ENCODE assay signal across 24 cellular contexts in genomic region chr3:150140614-150141321, GRCh38.
A peak's percentile ranks its signal among the peaks of the same experiment; 100 is the strongest.
DNase-seq lines count a peak whose midpoint lies in the region; ATAC-seq, FAIRE-seq and TF ChIP-seq lines count a peak whose summit lies in the region.
"Had no signal": no experiment of that assay in that cellular context is flagged by ENCODE, and none has a peak within 500 bp of the region (broad histone marks: within the 10 kb centered on the region; RNA-seq: fewer than 3 reads in every experiment).

No MANE protein-coding gene starts in this region.

- H3K56ac ChIP-seq in IMR-90 (ENCODE audit: extremely low read depth, insufficient read depth, low read length): no peak overlapping the region

- 0 out of 2 replicates have a peak, but pooled peaks cover 7% of the 10 kb centered on the region for H3K9me1 ChIP-seq in IMR-90 (ENCODE audit: insufficient read depth, low read length)

- no peak overlapping the region for H2BK12ac ChIP-seq in neuronal stem cell (ENCODE audit: low read length)

- H4K8ac ChIP-seq in IMR-90 (ENCODE audit: low read depth in 2 of 2, low read length in 2 of 2) (peak overlapping the region in 1 of 2 experiments; percentile 21; a peak in 1 of 4 replicates), neuronal stem cell (ENCODE audit: low read depth, low read length) (no peak overlapping the region)

- H3K18ac ChIP-seq in IMR-90 (ENCODE audit: low read depth, low read length): no peak overlapping the region
- H3K18ac ChIP-seq in neuronal stem cell (ENCODE audit: low read length): no peak overlapping the region

- peak overlapping the region; percentile 6; the same call in 1 of the 2 replicates for H4K91ac ChIP-seq in IMR-90 (ENCODE audit: insufficient read depth, low read depth, low read length)
- no peak overlapping the region for H4K91ac ChIP-seq in neuronal stem cell (ENCODE audit: low read depth, low read length, poor library complexity)

- H2AFZ ChIP-seq in IMR-90 (replicated peaks; ENCODE audit: low read length, poor library complexity) (peak overlapping the region; percentile 14), neuronal stem cell (ENCODE audit: low read length) (peak overlapping the region; percentile 47)

- H3K4me2 ChIP-seq in IMR-90 (ENCODE audit: low read depth, low read length) (no peak overlapping the region), neuronal stem cell (ENCODE audit: insufficient read depth, low read length, poor library complexity, severe bottlenecking) (no peak overlapping the region)

- TF ChIP-seq RAD21 in IMR-90 (IDR thresholded peaks at IDR 0.05; ENCODE audit: low read length): no peak

- no peak overlapping the region for H3K23ac ChIP-seq in IMR-90 (ENCODE audit: low read depth, low read length)
- H3K23ac ChIP-seq in neuronal stem cell (ENCODE audit: low read depth, low read length, poor library complexity): no peak overlapping the region

- no peaks in the 10 kb centered on the region for H3K9me3 ChIP-seq in IMR-90 (ENCODE audit: control insufficient read depth, insufficient read depth, low read length)
- no peaks in the 10 kb centered on the region for H3K9me3 ChIP-seq in neuronal stem cell (replicated peaks in 1 of 2; ENCODE audit: control insufficient read depth in 2 of 2, insufficient read depth in 1 of 2, low read depth in 1 of 2, low read length in 2 of 2)
- H3K9me3 ChIP-seq: HAP-1 had no signal

- H3K27ac ChIP-seq in C4-2B (peak overlapping the region; percentile 1; the same call in 1 of the 2 replicates), IMR-90 (ENCODE audit: insufficient read depth, low read length) (no peak overlapping the region), neuronal stem cell (replicated peaks; ENCODE audit: low read length) (no peak overlapping the region)

- H3K36me3 ChIP-seq in IMR-90 (ENCODE audit: control insufficient read depth, insufficient read depth, low read length) (no peaks in the 10 kb centered on the region), bronchial epithelial cell (ENCODE audit: control insufficient read depth, insufficient read depth, low read length) (no peaks in the 10 kb centered on the region), neuronal stem cell (replicated peaks in 1 of 2; ENCODE audit: control insufficient read depth in 2 of 2, insufficient read depth in 2 of 2, low read length in 2 of 2) (no peaks in the 10 kb centered on the region)
- H3K36me3 ChIP-seq: HAP-1 had no signal

- in situ Hi-C loops in IMR-90 (cut with MboI; ENCODE audit: low sequenced_read_pairs): no loop called here

- H4K5ac ChIP-seq in IMR-90 (ENCODE audit: low read depth, low read length): no peak overlapping the region; the same call in 1 of the 2 replicates

- H2AK9ac ChIP-seq in IMR-90 (replicated peaks; ENCODE audit: low read depth, low read length, poor library complexity): no peak overlapping the region

- no peak for DNase-seq in IMR-90
- DNase-seq in bronchial epithelial cell (ENCODE audit: low read depth): no peak
- no peak for DNase-seq in neuronal stem cell (ENCODE audit: low spot score)
- DNase-seq in activated T-cell treated with anti-CD3 and anti-CD28 coated beads, Interleukin-2, amount 50 U/mL, for 48 hours: no peak
- no peak for DNase-seq in NCI-H2029 treated with DMSO at 0.1 percent for 48 hours (lab: John Stamatoyannopoulos, UW)
- no peak for DNase-seq in iPS-NIHi7 (ENCODE audit: extremely low spot score)
- no peak for DNase-seq in stimulated activated naive CD8-positive, alpha-beta T cell treated with anti-CD3 and anti-CD28 coated beads, Interleukin-15, Interleukin-2, amounts not matched to agents 100 U/mL and 50 U/mL, for 24 hours
- DNase-seq: Calu3; CD8-positive, alpha-beta memory T cell; DMS79 treated with DMSO at 0.1 percent for 48 hours; Karpas-422; NCI-H1092 treated with DMSO at 0.1 percent for 48 hours; NCI-H1436; NCI-H187; NCI-H446; NCI-H526; NCI-H82; NK-92 treated with Interleukin-12 subunit alpha and Interleukin-12 subunit beta, amount 100 ng/mL, for 24 hours; Right ventricle myocardium superior; RPMI8226; T-cell had no signal

- dilution Hi-C loops in IMR-90 (cut with HindIII; ENCODE audit: low sequenced_read_pairs, unreplicated experiment): no loop called here

- H2BK20ac ChIP-seq in IMR-90 (ENCODE audit: low read depth, low read length): 0 out of 2 replicates have a peak overlapping the region, but pooled peaks have one; percentile 4

- H2AK5ac ChIP-seq in IMR-90 (ENCODE audit: low read depth, low read length) (peak overlapping the region; percentile 51; the same call in 1 of the 2 replicates), neuronal stem cell (ENCODE audit: low read depth, low read length) (no peak overlapping the region)

- H2BK120ac ChIP-seq in IMR-90 (ENCODE audit: low read depth, low read length) (0 out of 2 replicates have a peak overlapping the region, but pooled peaks have one; percentile 15), neuronal stem cell (ENCODE audit: low read depth, low read length) (no peak overlapping the region)

- H3K79me1 ChIP-seq in IMR-90 (ENCODE audit: low read depth in 1 of 2, low read length in 2 of 2) (no peaks in the 10 kb centered on the region), neuronal stem cell (ENCODE audit: low read depth, low read length) (no peaks in the 10 kb centered on the region)

- H2BK15ac ChIP-seq in IMR-90 (ENCODE audit: low read depth, low read length): no peak overlapping the region; the same call in 1 of the 3 replicates
- H2BK15ac ChIP-seq in neuronal stem cell (ENCODE audit: low read length): no peak overlapping the region

- H3K14ac ChIP-seq in IMR-90 (replicated peaks; ENCODE audit: low read depth, low read length) (no peak overlapping the region), neuronal stem cell (ENCODE audit: low read length) (no peak overlapping the region)

- H3K4me3 ChIP-seq in IMR-90 (ENCODE audit: insufficient read depth, low read depth, low read length) (no peak overlapping the region), bronchial epithelial cell (ENCODE audit: low read depth, low read length) (no peak overlapping the region), neuronal stem cell (ENCODE audit: low read length in 2 of 2) (no peak overlapping the region)
- H3K4me3 ChIP-seq: HAP-1 had no signal

- H3K4me1 ChIP-seq in IMR-90 (ENCODE audit: control insufficient read depth, insufficient read depth, low read length): peaks cover 5% of the 10 kb centered on the region
- peaks cover 0 to 7% of the 10 kb centered on the region in 2 donors for H3K4me1 ChIP-seq in neuronal stem cell (ENCODE audit: control insufficient read depth in 2 of 2, insufficient read depth in 1 of 2, low read depth in 1 of 2, low read length in 2 of 2)
- H3K4me1 ChIP-seq: HAP-1 had no signal

- H3K4ac ChIP-seq in IMR-90 (ENCODE audit: low read depth, low read length) (no peak overlapping the region; the same call in 1 of the 2 replicates), neuronal stem cell (ENCODE audit: low read length) (no peak overlapping the region)

- intact Hi-C loops in IMR-90 (cut with micrococcal nuclease): no loop called here

- TF ChIP-seq CTCF in C4-2B (conservative IDR thresholded peaks at IDR 0.05): no peak
- TF ChIP-seq CTCF in IMR-90 (conservative IDR thresholded peaks at IDR 0.05; ENCODE audit: low read depth, low read length): no peak
- TF ChIP-seq CTCF in bronchial epithelial cell (IDR thresholded peaks at IDR 0.05; ENCODE audit: insufficient read depth, low read length, severe bottlenecking): no peak

- ATAC-seq in IMR-90 (ENCODE audit: low read depth): no peak
- ATAC-seq in stimulated activated naive CD8-positive, alpha-beta T cell treated with anti-CD3 and anti-CD28 coated beads, Interleukin-15, Interleukin-2, amounts not matched to agents 100 U/mL and 50 U/mL, for 24 hours: no peak
- ATAC-seq: T-cell had no signal

- H2BK5ac ChIP-seq in IMR-90 (ENCODE audit: low read depth, low read length, poor library complexity, severe bottlenecking): no peak overlapping the region
- H2BK5ac ChIP-seq in neuronal stem cell (ENCODE audit: low read length): no peak overlapping the region

- H3K9ac ChIP-seq in IMR-90 (ENCODE audit: low read depth, low read length) (no peak overlapping the region), neuronal stem cell (ENCODE audit: low read depth, low read length, poor library complexity) (no peak overlapping the region)

- CTCF ChIA-PET in IMR-90 (lab: Yijun Ruan, JAX): no interaction called here

- H4K20me1 ChIP-seq in IMR-90 (ENCODE audit: insufficient read depth, low read length): no peaks in the 10 kb centered on the region

- 89% methylated on average over 3 of the region's 14 CpGs; no CpG with 5 or more reads in 1 of the 2 experiments for WGBS in IMR-90 (ENCODE audit: extremely low coverage in 2 of 2, insufficient read length in 1 of 2), 2 experiments
- WGBS in neuronal stem cell (ENCODE audit: extremely low coverage in 2 of 2, insufficient read length in 2 of 2, insufficient replicate concordance in 1 of 2), 2 donors: no CpG with 5 or more reads among the region's 14 CpGs

- POLR2A ChIA-PET in IMR-90 (lab: Charles Lee; ENCODE audit: unreplicated experiment): no interaction called here

- FAIRE-seq in bronchial epithelial cell (lab: Jason Lieb, UNC): peak; percentile 47
- FAIRE-seq: GM18507 had no signal

- TF ChIP-seq POLR2A in IMR-90 (IDR thresholded peaks at IDR 0.05; ENCODE audit: low read depth, low read length): no peak

- no TSS peak for BruUV-seq in IMR-90 (replicated peaks; lab: Mats Ljungman, UMichigan)

- H3K27me3 ChIP-seq in IMR-90 (ENCODE audit: control insufficient read depth, insufficient read depth, low read length): no peaks in the 10 kb centered on the region
- H3K27me3 ChIP-seq in bronchial epithelial cell (ENCODE audit: control insufficient read depth, insufficient read depth, low read length): no peaks in the 10 kb centered on the region
- H3K27me3 ChIP-seq in neuronal stem cell (ENCODE audit: control insufficient read depth in 3 of 3, insufficient read depth in 3 of 3, low read depth in 1 of 3, low read length in 3 of 3): no peaks in the 10 kb centered on the region

TF ChIP-seq in IMR-90, 13 proteins besides CTCF, POLR2A, EP300 and RAD21:
- no peak for TF ChIP-seq MAZ (IDR thresholded peaks at IDR 0.05; ENCODE audit: borderline replicate concordance, low read depth, low read length)
- peak; percentile 88 for TF ChIP-seq NFE2L2 (IDR thresholded peaks at IDR 0.05; ENCODE audit: low read depth, low read length)
